1 cellular context compared by ENCODE assay signal in genomic region chrX:7771788-7772438, GRCh38.
A peak's percentile ranks its signal among the peaks of the same experiment; 100 is the strongest.
TF ChIP-seq lines count a peak whose summit lies in the region.

No MANE protein-coding gene starts in this region.

TF ChIP-seq in HepG2, 621 proteins besides CTCF, POLR2A, EP300 and RAD21 (continued from another document and continues in another):
- TF ChIP-seq KLF16 (CRISPR knock-in tag; IDR thresholded peaks at IDR 0.05), result 0 out of 4 replicates have a peak, but pooled peaks of 1 of the 2 experiments have one; percentile 28
- no peak for TF ChIP-seq SMAD9 (CRISPR knock-in tag; IDR thresholded peaks at IDR 0.05)
- TF ChIP-seq KDM5B (CRISPR knock-in tag; IDR thresholded peaks at IDR 0.05; ENCODE audit: borderline replicate concordance), result no peak
- TF ChIP-seq ARHGAP35 (CRISPR knock-in tag; IDR thresholded peaks at IDR 0.05; ENCODE audit: borderline replicate concordance), result no peak
- no peak for TF ChIP-seq ZNF367 (CRISPR knock-in tag; IDR thresholded peaks at IDR 0.05; ENCODE audit: borderline replicate concordance)
- TF ChIP-seq AHDC1 (CRISPR knock-in tag; IDR thresholded peaks at IDR 0.05; ENCODE audit: borderline replicate concordance), result peak; percentile 82; the same call in 1 of the 2 replicates
- TF ChIP-seq TBX3 (IDR thresholded peaks at IDR 0.05; ENCODE audit: borderline replicate concordance), result peak; percentile 55; the same call in 1 of the 2 replicates
- TF ChIP-seq BHLHE40 (IDR thresholded peaks at IDR 0.05; ENCODE audit: low read length), result no peak
- TF ChIP-seq TCF7 (IDR thresholded peaks at IDR 0.05; ENCODE audit: low read depth), result peak; percentile 39; the same call in 1 of the 2 replicates
- no peak for TF ChIP-seq ONECUT2 (CRISPR knock-in tag; IDR thresholded peaks at IDR 0.05)
- no peak for TF ChIP-seq KLF6 (CRISPR knock-in tag; IDR thresholded peaks at IDR 0.05)
- TF ChIP-seq MBNL3 (CRISPR knock-in tag; conservative IDR thresholded peaks at IDR 0.05), result no peak
- no peak for TF ChIP-seq NKX3-1 (CRISPR knock-in tag; IDR thresholded peaks at IDR 0.05)
- TF ChIP-seq ZNF557 (CRISPR knock-in tag; IDR thresholded peaks at IDR 0.05), result no peak
- peak; percentile 16; the same call in 1 of the 2 replicates for TF ChIP-seq GATA4 (IDR thresholded peaks at IDR 0.05; ENCODE audit: borderline replicate concordance, low read depth)
- TF ChIP-seq PHF20 (CRISPR knock-in tag; IDR thresholded peaks at IDR 0.05), result no peak
- TF ChIP-seq ZNF33B (CRISPR knock-in tag; IDR thresholded peaks at IDR 0.05), result no peak
- no peak for TF ChIP-seq SOX13 (IDR thresholded peaks at IDR 0.05)
- TF ChIP-seq SOX13 (CRISPR knock-in tag; conservative IDR thresholded peaks at IDR 0.05 in 1 of 2, IDR thresholded peaks at IDR 0.05 in 1 of 2), result peak in 1 of 2 experiments; percentile 80; a peak in 2 of 4 replicates
- TF ChIP-seq FOXP1 (IDR thresholded peaks at IDR 0.05), result no peak
- peak; percentile 43; the same call in 1 of the 2 replicates for TF ChIP-seq FOXP1 (CRISPR knock-in tag; IDR thresholded peaks at IDR 0.05)
- no peak for TF ChIP-seq ZNF251 (CRISPR knock-in tag; IDR thresholded peaks at IDR 0.05)
- no peak for TF ChIP-seq HNRNPL (IDR thresholded peaks at IDR 0.05; ENCODE audit: low read depth, low read length)
- no peak for TF ChIP-seq GPN1 (CRISPR knock-in tag; IDR thresholded peaks at IDR 0.05; ENCODE audit: borderline replicate concordance)
- 0 out of 2 replicates have a peak, but pooled peaks have one; percentile 17 for TF ChIP-seq HDAC1 (CRISPR knock-in tag; IDR thresholded peaks at IDR 0.05)
- TF ChIP-seq SOX6 (IDR thresholded peaks at IDR 0.05), result no peak
- peak; percentile 74 for TF ChIP-seq SOX6 (CRISPR knock-in tag; IDR thresholded peaks at IDR 0.05)
- TF ChIP-seq CEBPG (CRISPR knock-in tag; IDR thresholded peaks at IDR 0.05), result peak; percentile 22; the same call in 1 of the 2 replicates
- no peak for TF ChIP-seq MXD3 (CRISPR knock-in tag; IDR thresholded peaks at IDR 0.05)
- TF ChIP-seq RXRB (CRISPR knock-in tag; IDR thresholded peaks at IDR 0.05; ENCODE audit: borderline replicate concordance), result peak; percentile 27; the same call in 1 of the 2 replicates
- no peak for TF ChIP-seq STAT5B (CRISPR knock-in tag; IDR thresholded peaks at IDR 0.05)
- no peak for TF ChIP-seq KLF13 (CRISPR knock-in tag; IDR thresholded peaks at IDR 0.05)
- TF ChIP-seq CREM (IDR thresholded peaks at IDR 0.05), result 0 out of 2 replicates have a peak, but pooled peaks have one; percentile 17
- TF ChIP-seq CREM (CRISPR knock-in tag; IDR thresholded peaks at IDR 0.05), result no peak
- no peak for TF ChIP-seq ZFY (CRISPR knock-in tag; IDR thresholded peaks at IDR 0.05)
- TF ChIP-seq MIXL1 (CRISPR knock-in tag; IDR thresholded peaks at IDR 0.05), result peak; percentile 29; the same call in 1 of the 2 replicates
- no peak for TF ChIP-seq MXI1 (IDR thresholded peaks at IDR 0.05; ENCODE audit: borderline replicate concordance, low read depth, low read length)
- TF ChIP-seq PCBP1 (IDR thresholded peaks at IDR 0.05; ENCODE audit: borderline replicate concordance, low read depth, low read length), result no peak
- TF ChIP-seq CAMTA2 (CRISPR knock-in tag; IDR thresholded peaks at IDR 0.05; ENCODE audit: borderline replicate concordance), result no peak
- no peak for TF ChIP-seq ZNF24 (IDR thresholded peaks at IDR 0.05)
- TF ChIP-seq MTF1 (CRISPR knock-in tag; IDR thresholded peaks at IDR 0.05), result no peak
- peak; percentile 50 for TF ChIP-seq FOXA3 (CRISPR knock-in tag; IDR thresholded peaks at IDR 0.05)
- TF ChIP-seq TARDBP (CRISPR knock-in tag; IDR thresholded peaks at IDR 0.05), result 0 out of 2 replicates have a peak, but pooled peaks have one; percentile 31
- peak; percentile 65 for TF ChIP-seq HDAC2 (CRISPR knock-in tag; IDR thresholded peaks at IDR 0.05)
- TF ChIP-seq FOXK1 (CRISPR knock-in tag; IDR thresholded peaks at IDR 0.05; ENCODE audit: borderline replicate concordance, low read depth), result peak; percentile 21; the same call in 1 of the 2 replicates
- TF ChIP-seq NFIC (IDR thresholded peaks at IDR 0.05; ENCODE audit: low read length), result peak; percentile 27; the same call in 1 of the 2 replicates
- TF ChIP-seq REXO4 (CRISPR knock-in tag; IDR thresholded peaks at IDR 0.05; ENCODE audit: borderline replicate concordance), result no peak
- no peak for TF ChIP-seq ZNF276 (CRISPR knock-in tag; IDR thresholded peaks at IDR 0.05; ENCODE audit: low read depth)
- no peak for TF ChIP-seq ZNF484 (CRISPR knock-in tag; IDR thresholded peaks at IDR 0.05; ENCODE audit: borderline replicate concordance, low read depth)
- no peak for TF ChIP-seq ELF1 (CRISPR knock-in tag; IDR thresholded peaks at IDR 0.05)
- peak; percentile 87 for TF ChIP-seq ARID5B (CRISPR knock-in tag; IDR thresholded peaks at IDR 0.05)
- TF ChIP-seq ZNF296 (CRISPR knock-in tag; conservative IDR thresholded peaks at IDR 0.05), result no peak
- no peak for TF ChIP-seq ZMYM2 (CRISPR knock-in tag; IDR thresholded peaks at IDR 0.05)
- TF ChIP-seq POLR2G (IDR thresholded peaks at IDR 0.05; ENCODE audit: low read depth, low read length), result no peak
- peak; percentile 56; the same call in 1 of the 2 replicates for TF ChIP-seq SIX1 (CRISPR knock-in tag; IDR thresholded peaks at IDR 0.05; ENCODE audit: borderline replicate concordance)
- no peak for TF ChIP-seq SIN3A (IDR thresholded peaks at IDR 0.05; ENCODE audit: borderline replicate concordance, low read depth, low read length)
- TF ChIP-seq ATM (IDR thresholded peaks at IDR 0.05; ENCODE audit: borderline replicate concordance), result no peak
- TF ChIP-seq SOX5 (CRISPR knock-in tag; IDR thresholded peaks at IDR 0.05; ENCODE audit: borderline replicate concordance), result peak; percentile 70
- peak; percentile 37; the same call in 1 of the 2 replicates for TF ChIP-seq TBX2 (CRISPR knock-in tag; IDR thresholded peaks at IDR 0.05; ENCODE audit: borderline replicate concordance)
- TF ChIP-seq FOXP4 (CRISPR knock-in tag; IDR thresholded peaks at IDR 0.05), result peak; percentile 40; the same call in 1 of the 2 replicates
- 0 out of 2 replicates have a peak, but pooled peaks have one; percentile 22 for TF ChIP-seq KAT8 (CRISPR knock-in tag; IDR thresholded peaks at IDR 0.05)
- no peak for TF ChIP-seq ZNF337 (CRISPR knock-in tag; IDR thresholded peaks at IDR 0.05; ENCODE audit: borderline replicate concordance, low read depth)
- TF ChIP-seq TFDP1 (CRISPR knock-in tag; IDR thresholded peaks at IDR 0.05; ENCODE audit: borderline replicate concordance), result no peak
- peak; percentile 53; the same call in 1 of the 2 replicates for TF ChIP-seq ZNF644 (CRISPR knock-in tag; IDR thresholded peaks at IDR 0.05; ENCODE audit: low read depth)
